1 cellular context compared by ENCODE assay signal in the genomic region with DNA sequence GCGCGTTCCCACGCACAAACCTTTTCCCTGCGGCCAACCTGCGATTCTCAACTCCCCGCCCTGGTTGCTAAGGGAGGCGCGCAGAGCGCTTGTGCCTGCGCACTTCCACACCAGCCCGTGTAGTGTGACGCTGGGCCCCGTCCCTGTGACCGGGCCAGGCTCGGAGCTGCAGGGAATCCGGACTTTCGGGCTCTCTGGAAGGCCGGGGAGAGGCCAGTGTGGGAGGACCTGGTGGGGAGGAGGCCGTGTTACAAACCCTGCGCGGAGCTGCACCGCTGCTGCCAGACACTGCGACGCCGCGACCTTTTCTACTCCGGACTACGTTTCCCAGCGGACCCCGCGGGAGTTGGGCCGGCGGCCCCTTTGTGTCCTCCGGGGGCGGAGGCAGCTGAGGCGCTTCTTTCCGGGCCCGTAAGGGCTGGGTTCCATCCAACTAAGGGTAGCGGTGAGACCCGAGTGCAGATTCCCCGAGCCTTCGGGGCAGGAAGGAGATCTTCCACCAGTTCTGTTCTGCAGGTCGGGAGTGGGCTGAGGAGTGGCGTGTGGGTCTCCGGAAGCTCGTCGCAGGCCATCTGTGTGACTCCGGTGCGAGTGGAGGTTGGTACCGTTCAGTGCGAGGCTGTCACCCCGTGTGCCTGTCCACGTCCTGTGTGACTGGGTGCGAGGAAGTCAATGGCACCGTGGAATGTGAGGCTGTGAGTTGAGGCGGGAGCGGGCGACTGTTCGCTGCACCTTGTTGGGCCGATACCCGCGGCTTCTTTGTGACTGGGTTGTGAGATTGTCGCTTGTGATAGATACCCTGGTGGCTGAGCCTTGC.
TF ChIP-seq lines count a peak whose summit lies in the region.

Gene ZNF570 (plus strand): TSS at position 396 of the 817 bp plus-strand sequence. CDS start 999 bp downstream, outside the sequence.

TF ChIP-seq in GM23338, 12 proteins besides CTCF, POLR2A, EP300 and RAD21:
- peak; percentile 60 for TF ChIP-seq CREB1 (CRISPR knock-in tag; IDR thresholded peaks at IDR 0.05; ENCODE audit: low read depth)
- TF ChIP-seq, protein P1, sequence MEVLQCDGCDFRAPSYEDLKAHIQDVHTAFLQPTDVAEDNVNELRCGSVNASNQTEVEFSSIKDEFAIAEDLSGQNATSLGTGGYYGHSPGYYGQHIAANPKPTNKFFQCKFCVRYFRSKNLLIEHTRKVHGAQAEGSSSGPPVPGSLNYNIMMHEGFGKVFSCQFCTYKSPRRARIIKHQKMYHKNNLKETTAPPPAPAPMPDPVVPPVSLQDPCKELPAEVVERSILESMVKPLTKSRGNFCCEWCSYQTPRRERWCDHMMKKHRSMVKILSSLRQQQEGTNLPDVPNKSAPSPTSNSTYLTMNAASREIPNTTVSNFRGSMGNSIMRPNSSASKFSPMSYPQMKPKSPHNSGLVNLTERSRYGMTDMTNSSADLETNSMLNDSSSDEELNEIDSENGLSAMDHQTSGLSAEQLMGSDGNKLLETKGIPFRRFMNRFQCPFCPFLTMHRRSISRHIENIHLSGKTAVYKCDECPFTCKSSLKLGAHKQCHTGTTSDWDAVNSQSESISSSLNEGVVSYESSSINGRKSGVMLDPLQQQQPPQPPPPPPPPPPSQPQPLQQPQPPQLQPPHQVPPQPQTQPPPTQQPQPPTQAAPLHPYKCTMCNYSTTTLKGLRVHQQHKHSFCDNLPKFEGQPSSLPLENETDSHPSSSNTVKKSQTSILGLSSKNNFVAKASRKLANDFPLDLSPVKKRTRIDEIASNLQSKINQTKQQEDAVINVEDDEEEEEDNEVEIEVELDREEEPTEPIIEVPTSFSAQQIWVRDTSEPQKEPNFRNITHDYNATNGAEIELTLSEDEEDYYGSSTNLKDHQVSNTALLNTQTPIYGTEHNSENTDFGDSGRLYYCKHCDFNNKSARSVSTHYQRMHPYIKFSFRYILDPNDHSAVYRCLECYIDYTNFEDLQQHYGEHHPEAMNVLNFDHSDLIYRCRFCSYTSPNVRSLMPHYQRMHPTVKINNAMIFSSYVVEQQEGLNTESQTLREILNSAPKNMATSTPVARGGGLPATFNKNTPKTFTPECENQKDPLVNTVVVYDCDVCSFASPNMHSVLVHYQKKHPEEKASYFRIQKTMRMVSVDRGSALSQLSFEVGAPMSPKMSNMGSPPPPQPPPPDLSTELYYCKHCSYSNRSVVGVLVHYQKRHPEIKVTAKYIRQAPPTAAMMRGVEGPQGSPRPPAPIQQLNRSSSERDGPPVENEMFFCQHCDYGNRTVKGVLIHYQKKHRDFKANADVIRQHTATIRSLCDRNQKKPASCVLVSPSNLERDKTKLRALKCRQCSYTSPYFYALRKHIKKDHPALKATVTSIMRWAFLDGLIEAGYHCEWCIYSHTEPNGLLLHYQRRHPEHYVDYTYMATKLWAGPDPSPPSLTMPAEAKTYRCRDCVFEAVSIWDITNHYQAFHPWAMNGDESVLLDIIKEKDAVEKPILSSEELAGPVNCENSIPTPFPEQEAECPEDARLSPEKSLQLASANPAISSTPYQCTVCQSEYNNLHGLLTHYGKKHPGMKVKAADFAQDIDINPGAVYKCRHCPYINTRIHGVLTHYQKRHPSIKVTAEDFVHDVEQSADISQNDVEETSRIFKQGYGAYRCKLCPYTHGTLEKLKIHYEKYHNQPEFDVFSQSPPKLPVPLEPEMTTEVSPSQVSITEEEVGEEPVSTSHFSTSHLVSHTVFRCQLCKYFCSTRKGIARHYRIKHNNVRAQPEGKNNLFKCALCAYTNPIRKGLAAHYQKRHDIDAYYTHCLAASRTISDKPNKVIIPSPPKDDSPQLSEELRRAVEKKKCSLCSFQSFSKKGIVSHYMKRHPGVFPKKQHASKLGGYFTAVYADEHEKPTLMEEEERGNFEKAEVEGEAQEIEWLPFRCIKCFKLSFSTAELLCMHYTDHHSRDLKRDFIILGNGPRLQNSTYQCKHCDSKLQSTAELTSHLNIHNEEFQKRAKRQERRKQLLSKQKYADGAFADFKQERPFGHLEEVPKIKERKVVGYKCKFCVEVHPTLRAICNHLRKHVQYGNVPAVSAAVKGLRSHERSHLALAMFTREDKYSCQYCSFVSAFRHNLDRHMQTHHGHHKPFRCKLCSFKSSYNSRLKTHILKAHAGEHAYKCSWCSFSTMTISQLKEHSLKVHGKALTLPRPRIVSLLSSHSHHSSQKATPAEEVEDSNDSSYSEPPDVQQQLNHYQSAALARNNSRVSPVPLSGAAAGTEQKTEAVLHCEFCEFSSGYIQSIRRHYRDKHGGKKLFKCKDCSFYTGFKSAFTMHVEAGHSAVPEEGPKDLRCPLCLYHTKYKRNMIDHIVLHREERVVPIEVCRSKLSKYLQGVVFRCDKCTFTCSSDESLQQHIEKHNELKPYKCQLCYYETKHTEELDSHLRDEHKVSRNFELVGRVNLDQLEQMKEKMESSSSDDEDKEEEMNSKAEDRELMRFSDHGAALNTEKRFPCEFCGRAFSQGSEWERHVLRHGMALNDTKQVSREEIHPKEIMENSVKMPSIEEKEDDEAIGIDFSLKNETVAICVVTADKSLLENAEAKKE (CRISPR knock-in tag; IDR thresholded peaks at IDR 0.05), result no peak
- TF ChIP-seq, protein P2, sequence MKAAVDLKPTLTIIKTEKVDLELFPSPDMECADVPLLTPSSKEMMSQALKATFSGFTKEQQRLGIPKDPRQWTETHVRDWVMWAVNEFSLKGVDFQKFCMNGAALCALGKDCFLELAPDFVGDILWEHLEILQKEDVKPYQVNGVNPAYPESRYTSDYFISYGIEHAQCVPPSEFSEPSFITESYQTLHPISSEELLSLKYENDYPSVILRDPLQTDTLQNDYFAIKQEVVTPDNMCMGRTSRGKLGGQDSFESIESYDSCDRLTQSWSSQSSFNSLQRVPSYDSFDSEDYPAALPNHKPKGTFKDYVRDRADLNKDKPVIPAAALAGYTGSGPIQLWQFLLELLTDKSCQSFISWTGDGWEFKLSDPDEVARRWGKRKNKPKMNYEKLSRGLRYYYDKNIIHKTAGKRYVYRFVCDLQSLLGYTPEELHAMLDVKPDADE (IDR thresholded peaks at IDR 0.05), result peak; percentile 88
- TF ChIP-seq EZH2 (IDR thresholded peaks at IDR 0.05; ENCODE audit: low read depth, unreplicated experiment), result no peak
- TF ChIP-seq POLR2AphosphoS5 (IDR thresholded peaks at IDR 0.05; ENCODE audit: low read depth), result peak; percentile 71
